ENCODE assay signal across 8 cellular contexts in genomic region chr1:201539561-201540404, GRCh38. TPM values are rescaled to one million over a fixed set of nuclear protein-coding genes. Genes with fewer than 3 reads are reported as not detected.
DNase-seq lines count a peak whose midpoint lies in the region; ATAC-seq, FAIRE-seq and TF ChIP-seq lines count a peak whose summit lies in the region.

No MANE protein-coding gene starts in this region.

- H3K4me3 Mint-ChIP-seq in activated naive CD4-positive, alpha-beta T cell treated with anti-CD3 and anti-CD28 coated beads, Interleukin-2, amount 10 ng/mL, durations not matched to agents 7 days and 5 days, result peak overlapping the region; percentile 29
- peak overlapping the region; percentile 49 for H3K4me3 Mint-ChIP-seq in central memory CD8-positive, alpha-beta T cell

- DNase-seq in activated naive CD4-positive, alpha-beta T cell treated with anti-CD3 and anti-CD28 coated beads, Interleukin-2, amount 10 ng/mL, durations not matched to agents 7 days and 5 days, result no peak
- DNase-seq in activated naive CD4-positive, alpha-beta T cell (lab: John Stamatoyannopoulos, UW), result no peak
- no peak for DNase-seq in NT2/D1 (ENCODE audit: low read depth, low spot score)
- no peak for DNase-seq in central memory CD8-positive, alpha-beta T cell (ENCODE audit: low spot score in 2 of 2)
- peak; percentile 85 for DNase-seq in kidney
- no peak for DNase-seq in activated CD4-positive, alpha-beta T cell treated with anti-CD3 and anti-CD28 coated beads, Interleukin-2, amount 50 U/mL, for 48 hours

- H3K4me1 ChIP-seq in NT2/D1 (ENCODE audit: insufficient read depth, insufficient read length), result peaks cover 5% of the 10 kb centered on the region
- H3K4me1 ChIP-seq in kidney (ENCODE audit: control insufficient read depth in 1 of 2, insufficient read depth in 1 of 2, low read depth in 1 of 2, low read length in 2 of 2), result peaks cover 0 to 8% of the 10 kb centered on the region in 2 donors
- H3K4me1 ChIP-seq in skeletal muscle tissue (ENCODE audit: control insufficient read depth in 3 of 3, insufficient read depth in 3 of 3, low read length in 3 of 3), result peaks cover 37 to 47% (median 43%) of the 10 kb centered on the region in 3 donors

- peak overlapping the region; percentile 60 to 66 for H3K27ac ChIP-seq in kidney (ENCODE audit: low read depth in 2 of 2, low read length in 2 of 2)
- peak overlapping the region; percentile 74 for H3K27ac ChIP-seq in skeletal muscle tissue (ENCODE audit: low read depth, low read length)

- intact Hi-C loops in kidney (cut with DNase I), result no loop called here

- FAIRE-seq in kidney (lab: Jason Lieb, UNC), result no peak

- H3K27me3 ChIP-seq in NT2/D1 (ENCODE audit: insufficient read depth, insufficient read length), result peaks cover 75% of the 10 kb centered on the region
- peaks cover 22 to 42% (median 41%) of the 10 kb centered on the region in 3 donors for H3K27me3 ChIP-seq in skeletal muscle tissue (ENCODE audit: control insufficient read depth in 3 of 3, insufficient read depth in 3 of 3, low read length in 3 of 3)

- peaks cover 81% of the 10 kb centered on the region for H3K27me3 Mint-ChIP-seq in activated naive CD4-positive, alpha-beta T cell treated with anti-CD3 and anti-CD28 coated beads, Interleukin-2, amount 10 ng/mL, durations not matched to agents 7 days and 5 days
- peaks cover 85% of the 10 kb centered on the region for H3K27me3 Mint-ChIP-seq in central memory CD8-positive, alpha-beta T cell

- TF ChIP-seq CTCF in kidney (IDR thresholded peaks at IDR 0.05; ENCODE audit: borderline replicate concordance, extremely low read depth, insufficient read depth), result no peak

- CTCF ChIA-PET in activated naive CD4-positive, alpha-beta T cell treated with anti-CD3 and anti-CD28 coated beads, Interleukin-2, amount 10 ng/mL, durations not matched to agents 7 days and 5 days (lab: Charles Lee), result interaction anchor here (1.0 to 1.4 kb wide), 3 partner anchors 8 to 57 kb away, joined by 3 to 4 read pairs (median 4); no protein-coding TSS in a partner anchor

- H3K36me3 Mint-ChIP-seq in activated naive CD4-positive, alpha-beta T cell treated with anti-CD3 and anti-CD28 coated beads, Interleukin-2, amount 10 ng/mL, durations not matched to agents 7 days and 5 days, result no peaks in the 10 kb centered on the region
- peaks cover 1% of the 10 kb centered on the region for H3K36me3 Mint-ChIP-seq in central memory CD8-positive, alpha-beta T cell (ENCODE audit: insufficient read depth)

- H3K36me3 ChIP-seq in NT2/D1 (ENCODE audit: insufficient read depth, insufficient read length, low read length), result no peaks in the 10 kb centered on the region
- no peaks in the 10 kb centered on the region for H3K36me3 ChIP-seq in kidney (ENCODE audit: control insufficient read depth in 1 of 2, insufficient read depth in 2 of 2, low read length in 2 of 2)
- no peaks in the 10 kb centered on the region for H3K36me3 ChIP-seq in skeletal muscle tissue (ENCODE audit: control insufficient read depth in 3 of 3, insufficient read depth in 3 of 3, low read length in 3 of 3)

- H3K9me3 ChIP-seq in NT2/D1 (ENCODE audit: insufficient read depth, low read length), result no peaks in the 10 kb centered on the region
- H3K9me3 ChIP-seq in kidney (ENCODE audit: control insufficient read depth in 1 of 2, low read length in 2 of 2), result no peaks in the 10 kb centered on the region
- no peaks in the 10 kb centered on the region for H3K9me3 ChIP-seq in skeletal muscle tissue (ENCODE audit: control insufficient read depth in 3 of 3, low read length in 3 of 3)

- ATAC-seq in central memory CD8-positive, alpha-beta T cell (replicated peaks; ENCODE audit: extremely low read depth, poor library complexity, severe bottlenecking), result no peak
- no peak for ATAC-seq in GM21528 (IDR thresholded peaks at IDR 0.05; ENCODE audit: low FRiP score, unreplicated experiment)

- H3K27ac Mint-ChIP-seq in activated naive CD4-positive, alpha-beta T cell treated with anti-CD3 and anti-CD28 coated beads, Interleukin-2, amount 10 ng/mL, durations not matched to agents 7 days and 5 days, result no peak overlapping the region
- H3K27ac Mint-ChIP-seq in central memory CD8-positive, alpha-beta T cell (ENCODE audit: low read depth), result no peak overlapping the region

- H3K4me3 ChIP-seq in NT2/D1 (ENCODE audit: insufficient read length, low read depth) (peak overlapping the region; percentile 75), kidney (ENCODE audit: low read length in 2 of 2) (peak overlapping the region; percentile 47 to 66), skeletal muscle tissue (ENCODE audit: low read length in 3 of 3) (peak overlapping the region; percentile 69 to 83 (median 71))

- peaks cover 23% of the 10 kb centered on the region for H3K4me1 Mint-ChIP-seq in activated naive CD4-positive, alpha-beta T cell treated with anti-CD3 and anti-CD28 coated beads, Interleukin-2, amount 10 ng/mL, durations not matched to agents 7 days and 5 days
- H3K4me1 Mint-ChIP-seq in central memory CD8-positive, alpha-beta T cell, result peaks cover 18% of the 10 kb centered on the region

- H3K9me3 Mint-ChIP-seq in activated naive CD4-positive, alpha-beta T cell treated with anti-CD3 and anti-CD28 coated beads, Interleukin-2, amount 10 ng/mL, durations not matched to agents 7 days and 5 days, result no peaks in the 10 kb centered on the region
- H3K9me3 Mint-ChIP-seq in central memory CD8-positive, alpha-beta T cell, result no peaks in the 10 kb centered on the region

- peak overlapping the region; percentile 76 for H3K9ac ChIP-seq in NT2/D1 (ENCODE audit: insufficient read length, low read depth)
- peak overlapping the region; percentile 20 to 51 for H3K9ac ChIP-seq in kidney (ENCODE audit: low read length in 2 of 2)
- peak overlapping the region; percentile 59 to 74 (median 63) for H3K9ac ChIP-seq in skeletal muscle tissue (ENCODE audit: low read depth in 1 of 3, low read length in 3 of 3)

RNA-seq across cellular contexts. Expression of gene NAV1, which starts 0.9 kb away (rescaled TPM):
- 23.0 TPM for total RNA-seq in kidney
- 1.7 TPM for polyA plus RNA-seq in kidney (ENCODE audit: insufficient read depth, low read depth, low replicate concordance)
- 11.0 TPM for total RNA-seq in skeletal muscle tissue

RNA-seq across cellular contexts. Expression of gene CSRP1, which starts 32.9 kb away (rescaled TPM):
- total RNA-seq in kidney (236 TPM), skeletal muscle tissue (42.8 TPM)
- 211 TPM for polyA plus RNA-seq in kidney (ENCODE audit: insufficient read depth, low read depth, low replicate concordance)
